1 cellular context compared by ENCODE assay signal in the genomic region with DNA sequence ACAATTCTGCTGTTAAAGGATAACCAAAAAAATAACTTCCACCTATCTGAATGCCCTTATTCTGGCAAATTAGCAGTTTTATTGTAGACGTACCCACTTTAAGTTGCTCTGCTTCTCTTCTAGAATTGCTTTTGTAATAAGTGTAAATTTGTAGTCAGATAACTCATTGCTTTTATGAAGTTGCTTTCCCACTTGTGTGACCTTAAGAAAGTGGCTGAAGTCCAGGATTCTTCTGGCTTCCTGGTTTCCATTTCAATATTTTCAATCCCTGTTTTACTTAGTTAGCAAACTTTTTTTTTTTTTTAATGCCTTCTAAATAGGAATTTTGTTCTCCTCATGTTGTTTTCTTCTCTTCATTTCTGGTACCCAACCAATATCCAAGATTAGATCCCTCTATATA.
A peak's percentile ranks its signal among the peaks of the same experiment; 100 is the strongest.
TF ChIP-seq lines count a peak whose summit lies in the region.

No MANE protein-coding gene starts in this region.

TF ChIP-seq in HepG2, 621 proteins besides CTCF, POLR2A, EP300 and RAD21:
- TF ChIP-seq SIN3A (IDR thresholded peaks at IDR 0.05; ENCODE audit: borderline replicate concordance, low read depth, low read length) = no peak
- peak; percentile 28 for TF ChIP-seq AGO2 (optimal IDR thresholded peaks at IDR 0.05; ENCODE audit: low read depth, low read length)
TF ChIP-seq in HepG2: peak in this region for 1.
